7 cellular contexts compared by ENCODE assay signal in genomic region chr7:2759736-2760097, GRCh38.
DNase-seq lines count a peak whose midpoint lies in the region; ATAC-seq and TF ChIP-seq lines count a peak whose summit lies in the region.

No MANE protein-coding gene starts in this region.

- H4K20me1 ChIP-seq in KMS-11 (ENCODE audit: insufficient read depth) = no peaks in the 10 kb centered on the region

- intact Hi-C loops in heart left ventricle (cut with DNase I) = loop anchor here in 7 of 10 donors (2.0 to 10.0 kb wide), 6 partner anchors 38 to 103 kb away; partner anchors contain the start of gene GNA12 (in 4 of the 7)

- H3K27me3 ChIP-seq in KMS-11 (ENCODE audit: insufficient read depth, low read depth) = no peaks in the 10 kb centered on the region
- H3K27me3 ChIP-seq in heart left ventricle = no peaks in the 10 kb centered on the region
- no peaks in the 10 kb centered on the region for H3K27me3 ChIP-seq in skeletal muscle tissue (ENCODE audit: control insufficient read depth in 3 of 3, insufficient read depth in 3 of 3, low read length in 3 of 3)

- H3K9me3 ChIP-seq in heart left ventricle = peaks cover 0 to 6% (median 0%) of the 10 kb centered on the region in 12 donors
- no peaks in the 10 kb centered on the region for H3K9me3 ChIP-seq in skeletal muscle tissue (ENCODE audit: control insufficient read depth in 3 of 3, low read length in 3 of 3)

- no peak overlapping the region for H3K9ac ChIP-seq in KMS-11
- peak overlapping the region in 2 of 3 donors; percentile 3 to 78 for H3K9ac ChIP-seq in skeletal muscle tissue (ENCODE audit: low read depth in 1 of 3, low read length in 3 of 3)

- CTCF ChIA-PET in RWPE1 (lab: Yijun Ruan, JAX) = interaction anchor here (0.7 kb wide), 1 partner anchor 20 kb away, joined by 3 read pairs; no protein-coding TSS in a partner anchor

- no peaks in the 10 kb centered on the region for H3K79me2 ChIP-seq in KMS-11 (ENCODE audit: insufficient read depth, low read depth)

- H3K4me1 ChIP-seq in KMS-11 (ENCODE audit: low read depth, poor library complexity, severe bottlenecking) (peaks cover 49% of the 10 kb centered on the region), heart left ventricle (peaks cover 16 to 79% (median 63%) of the 10 kb centered on the region in 12 donors), skeletal muscle tissue (ENCODE audit: control insufficient read depth in 3 of 3, insufficient read depth in 3 of 3, low read length in 3 of 3) (peaks cover 60 to 64% (median 63%) of the 10 kb centered on the region in 3 donors)

- 28 to 42% (median 36%) methylated on average over 8 of the region's 8 CpGs for WGBS in heart left ventricle, 4 donors

- H3K4me2 ChIP-seq in KMS-11 = 0 out of 2 replicates have a peak overlapping the region, but pooled peaks have one; percentile 12

- no peak for DNase-seq in RWPE1 (ENCODE audit: low spot score)
- no peak for DNase-seq in heart left ventricle
- no peak for DNase-seq in OCI-M2 (lab: John Stamatoyannopoulos, UW; ENCODE audit: unreplicated experiment)
- DNase-seq in SIG-M5 treated with dmso at 0.1 percent for 504 hours (lab: John Stamatoyannopoulos, UW; ENCODE audit: unreplicated experiment) = no peak

- no peak overlapping the region for H2AFZ ChIP-seq in KMS-11 (ENCODE audit: low read depth)

- no peak for TF ChIP-seq POLR2A in heart left ventricle (IDR thresholded peaks at IDR 0.05)

- H3K36me3 ChIP-seq in KMS-11 (ENCODE audit: insufficient read depth) (no peaks in the 10 kb centered on the region), heart left ventricle (peaks cover 0 to 5% (median 0%) of the 10 kb centered on the region in 9 donors), skeletal muscle tissue (ENCODE audit: control insufficient read depth in 3 of 3, insufficient read depth in 3 of 3, low read length in 3 of 3) (no peaks in the 10 kb centered on the region)

- H3K4me3 ChIP-seq in KMS-11 (IDR thresholded peaks at IDR 0.05; ENCODE audit: insufficient read depth, low read depth, low read length) = no peak overlapping the region
- peak overlapping the region in 1 of 12 donors; percentile 19 for H3K4me3 ChIP-seq in heart left ventricle
- peak overlapping the region; percentile 18 to 77 (median 64) for H3K4me3 ChIP-seq in skeletal muscle tissue (ENCODE audit: low read length in 3 of 3)

- POLR2A ChIA-PET in RWPE1 (lab: Yijun Ruan, JAX; ENCODE audit: low non-redundant PET) = no interaction called here

- no peak for ATAC-seq in heart left ventricle
- ATAC-seq in HG02973 (IDR thresholded peaks at IDR 0.05; ENCODE audit: unreplicated experiment) = no peak

- peak overlapping the region; percentile 21; the same call in 1 of the 2 replicates for H3K27ac ChIP-seq in KMS-11
- peak overlapping the region; percentile 68 for H3K27ac ChIP-seq in RWPE1
- H3K27ac ChIP-seq in heart left ventricle = peak overlapping the region; percentile 40 to 98 (median 88)
- H3K27ac ChIP-seq in skeletal muscle tissue (ENCODE audit: low read depth, low read length) = peak overlapping the region; percentile 81

- no peak for TF ChIP-seq CTCF in KMS-11 (conservative IDR thresholded peaks at IDR 0.05; ENCODE audit: low read depth, low read length)
- no peak for TF ChIP-seq CTCF in RWPE1 (conservative IDR thresholded peaks at IDR 0.05; ENCODE audit: low read depth)
- no peak for TF ChIP-seq CTCF in heart left ventricle (IDR thresholded peaks at IDR 0.05)

Comparison
In these comparisons a context has a peak if more than half of its experiments do, and no peak if none do; other contexts are left out.
1. H3K27ac ChIP-seq: peak in every context shown above with its lines; median percentile 88 in heart left ventricle; 81 in skeletal muscle tissue; 68 in RWPE1; 21 in KMS-11.